ENCODE assay signal across 12 cellular contexts in genomic region chr6:50062051-50062450, GRCh38. TPM values are rescaled to one million over a fixed set of nuclear protein-coding genes. Genes with fewer than 3 reads are reported as not detected.
DNase-seq lines count a peak whose midpoint lies in the region; FAIRE-seq and TF ChIP-seq lines count a peak whose summit lies in the region.
"Had no signal": no experiment of that assay in that cellular context is flagged by ENCODE, and none has a peak within 500 bp of the region (broad histone marks: within the 10 kb centered on the region; RNA-seq: fewer than 3 reads in every experiment).

No MANE protein-coding gene starts in this region.

- no peaks in the 10 kb centered on the region for H3K79me2 ChIP-seq in mammary epithelial cell (ENCODE audit: insufficient read depth, low read length)
- H3K79me2 ChIP-seq: parathyroid adenoma had no signal

- H3K4me3 ChIP-seq in Jurkat, Clone E6-1 (ENCODE audit: low read length): no peak overlapping the region
- H3K4me3 ChIP-seq in mammary epithelial cell (replicated peaks in 1 of 3; ENCODE audit: insufficient read depth in 1 of 3, low read depth in 2 of 3, low read length in 3 of 3): no peak overlapping the region
- H3K4me3 ChIP-seq: vagina had no signal

- no TSS peak for BruUV-seq in mammary epithelial cell (replicated peaks; lab: Mats Ljungman, UMichigan)

- no peak overlapping the region for H3K9ac ChIP-seq in mammary epithelial cell (ENCODE audit: insufficient read depth, low read length)
- H3K9ac ChIP-seq: parathyroid adenoma had no signal

- dilution Hi-C loops in mammary epithelial cell (cut with HindIII; ENCODE audit: low sequenced_read_pairs): no loop called here

- no peaks in the 10 kb centered on the region for H3K4me1 ChIP-seq in mammary epithelial cell (ENCODE audit: insufficient read depth, low read length)
- H3K4me1 ChIP-seq: parathyroid adenoma, vagina had no signal

- H3K36me3 ChIP-seq in mammary epithelial cell (ENCODE audit: insufficient read depth, low read length): no peaks in the 10 kb centered on the region
- H3K36me3 ChIP-seq: vagina had no signal

- no peak for FAIRE-seq in urothelium cell line (lab: Jason Lieb, UNC)

- peaks cover 4% of the 10 kb centered on the region for H3K27me3 ChIP-seq in mammary epithelial cell (ENCODE audit: insufficient read depth, low read length)
- H3K27me3 ChIP-seq: vagina had no signal

- 0% methylated on average over 2 of the region's 2 CpGs for WGBS in mammary epithelial cell (ENCODE audit: low coverage, missing lambda C conversion rate)

- no peaks in the 10 kb centered on the region for H3K9me3 ChIP-seq in mammary epithelial cell (replicated peaks; ENCODE audit: insufficient read depth, low read length)
- H3K9me3 ChIP-seq: vagina had no signal

- no peak overlapping the region for H2AFZ ChIP-seq in mammary epithelial cell (ENCODE audit: low read depth, low read length)
- H2AFZ ChIP-seq: parathyroid adenoma had no signal

- peak; percentile 71 to 84 for TF ChIP-seq CTCF in mammary epithelial cell (conservative IDR thresholded peaks at IDR 0.05 in 1 of 2, IDR thresholded peaks at IDR 0.05 in 1 of 2; ENCODE audit: extremely low read depth in 1 of 2, insufficient read depth in 1 of 2, low read depth in 1 of 2, low read length in 2 of 2)

- in situ Hi-C loops in mammary epithelial cell (cut with MboI; ENCODE audit: low sequenced_read_pairs in 2 of 2): no loop called here

- H3K27ac ChIP-seq in mammary epithelial cell (ENCODE audit: insufficient read depth, low read depth, low read length): no peak overlapping the region
- H3K27ac ChIP-seq: parathyroid adenoma, vagina had no signal

- CTCF ChIA-PET in mammary epithelial cell (lab: Charles Lee; ENCODE audit: low non-redundant PET): no interaction called here

- DNase-seq in SKM-1 treated with dmso at 0.1 percent for 144 hours (lab: John Stamatoyannopoulos, UW; ENCODE audit: unreplicated experiment): peak; percentile 4
- DNase-seq in SKM-1 (lab: John Stamatoyannopoulos, UW; ENCODE audit: unreplicated experiment): no peak
- peak; percentile 3 for DNase-seq in Jurkat, Clone E6-1 (ENCODE audit: low read depth, low spot score)
- DNase-seq in mammary epithelial cell: peak; percentile 0
- DNase-seq in urothelium cell line (ENCODE audit: low spot score): peak; percentile 8
- no peak for DNase-seq in NCI-H510A treated with DMSO at 0.1 percent for 48 hours (lab: John Stamatoyannopoulos, UW)
- DNase-seq in NCI-H774 (lab: John Stamatoyannopoulos, UW): no peak
- DNase-seq in KG1 (lab: John Stamatoyannopoulos, UW): no peak
- DNase-seq: activated CD4-positive, alpha-beta T cell treated with anti-CD3 and anti-CD28 coated beads for 4 hours; activated naive CD8-positive, alpha-beta T cell treated with anti-CD3 and anti-CD28 coated beads, Interleukin-2, amount 10 ng/mL, durations not matched to agents 7 days and 5 days had no signal

- H3K4me2 ChIP-seq in mammary epithelial cell (ENCODE audit: insufficient read depth, low read depth, low read length): no peak overlapping the region

- intact Hi-C loops in mammary epithelial cell (cut with micrococcal nuclease): no loop called here

- no peaks in the 10 kb centered on the region for H4K20me1 ChIP-seq in mammary epithelial cell (ENCODE audit: insufficient read depth, low read length)

RNA-seq across cellular contexts. Expression of gene DEFB112, which starts 12.3 kb away (rescaled TPM):
- polyA plus RNA-seq in Jurkat, Clone E6-1 (2012; ENCODE audit: insufficient read depth, insufficient read length): not detected
- not detected for total RNA-seq in mammary epithelial cell
- not detected for polyA plus RNA-seq in mammary epithelial cell
- polyA minus RNA-seq in mammary epithelial cell: not detected
- total RNA-seq: activated naive CD8-positive, alpha-beta T cell treated with anti-CD3 and anti-CD28 coated beads, Interleukin-2, amount 10 ng/mL, durations not matched to agents 7 days and 5 days; vagina had no signal

RNA-seq across cellular contexts. Expression of gene DEFB110, which starts 40.3 kb away (rescaled TPM):
- not detected for polyA plus RNA-seq in Jurkat, Clone E6-1 (2012; ENCODE audit: insufficient read depth, insufficient read length)
- not detected for total RNA-seq in mammary epithelial cell
- not detected for polyA plus RNA-seq in mammary epithelial cell
- not detected for polyA minus RNA-seq in mammary epithelial cell
- total RNA-seq: activated naive CD8-positive, alpha-beta T cell treated with anti-CD3 and anti-CD28 coated beads, Interleukin-2, amount 10 ng/mL, durations not matched to agents 7 days and 5 days; vagina had no signal

Comparison
In these comparisons a context has a peak if more than half of its experiments do, and no peak if none do; other contexts are left out.
1. DNase-seq: peak in SKM-1 treated with dmso at 0.1 percent for 144 hours (single experiment), Jurkat, Clone E6-1 (single experiment), mammary epithelial cell (single experiment) and urothelium cell line (single experiment); none in SKM-1 (single experiment), NCI-H510A treated with DMSO at 0.1 percent for 48 hours (single experiment), NCI-H774 (single experiment) and KG1 (single experiment).